8 cellular contexts compared by ENCODE assay signal in the genomic region with DNA sequence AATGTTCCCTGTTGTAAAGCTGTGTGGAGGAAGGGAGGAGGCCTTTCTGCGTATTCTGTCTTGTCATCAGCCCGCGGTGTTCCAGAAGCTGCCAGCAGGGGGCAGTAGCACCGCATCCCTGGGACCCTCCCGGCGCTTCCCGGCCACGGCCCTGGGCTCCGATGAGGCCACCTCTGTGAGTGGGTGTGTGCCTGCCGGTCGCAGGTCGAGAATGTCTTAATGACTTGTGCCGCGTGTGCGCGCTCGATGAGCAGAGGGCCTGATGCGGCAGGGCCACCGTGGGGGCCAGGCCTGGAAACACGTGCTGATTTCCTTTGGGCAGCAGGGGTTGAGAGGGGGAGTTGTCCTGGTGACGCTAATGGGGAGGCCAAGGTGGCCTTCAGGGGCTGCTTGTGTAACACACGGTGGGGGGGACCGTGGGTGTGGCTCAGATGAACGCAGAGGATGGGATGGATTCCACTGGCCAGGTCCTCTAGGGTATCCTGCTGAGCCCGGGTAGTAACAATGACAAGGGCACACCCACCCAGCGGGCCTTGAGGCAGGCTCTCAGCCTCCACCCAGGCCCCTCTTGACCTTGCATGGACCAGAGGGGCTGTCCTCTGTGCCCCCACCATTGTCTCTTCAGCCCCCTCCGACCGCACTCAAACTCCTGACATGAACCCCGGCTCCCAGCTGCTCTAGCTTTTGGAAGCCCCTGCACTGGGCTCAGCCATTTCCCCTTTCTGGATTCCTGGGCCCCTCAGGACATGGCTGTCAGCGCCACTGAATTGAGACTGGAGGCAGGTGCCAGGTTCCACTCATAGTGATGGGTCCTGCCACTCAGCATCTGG.
DNase-seq lines count a peak whose midpoint lies in the region; ATAC-seq and TF ChIP-seq lines count a peak whose summit lies in the region.

No MANE protein-coding gene starts in this region.

- peak overlapping the region; percentile 68 for H2AFZ ChIP-seq in osteoblast (ENCODE audit: low read length)

- no peak for TF ChIP-seq EP300 in gastroesophageal sphincter (IDR thresholded peaks at IDR 0.05)

- no peaks in the 10 kb centered on the region for H3K79me2 ChIP-seq in osteoblast (ENCODE audit: insufficient read depth, low read length)

- H4K20me1 ChIP-seq in osteoblast (ENCODE audit: insufficient read depth, low read length), result no peaks in the 10 kb centered on the region

- no peak for TF ChIP-seq POLR2A in gastroesophageal sphincter (IDR thresholded peaks at IDR 0.05)

- H3K9me3 ChIP-seq in gastroesophageal sphincter (no peaks in the 10 kb centered on the region), osteoblast (ENCODE audit: low read depth, low read length) (no peaks in the 10 kb centered on the region)

- peak; percentile 22 for DNase-seq in AG10803 (ENCODE audit: low read depth)
- peak; percentile 32 for DNase-seq in GM19238 (ENCODE audit: insufficient read length, low spot score)
- peak; percentile 20 for DNase-seq in NCI-H226
- peak; percentile 18 for DNase-seq in activated CD8-positive, alpha-beta memory T cell treated with anti-CD3 and anti-CD28 coated beads, Interleukin-2, amount 50 U/mL, for 4 hours
- DNase-seq in osteoblast (ENCODE audit: insufficient read length, low spot score, missing footprints), result peak; percentile 94

- WGBS in gastroesophageal sphincter (ENCODE audit: low coverage in 1 of 2), 2 donors, result 71% methylated on average over 7 of the region's 30 CpGs; no CpG with 5 or more reads in 1 of the 2 donors

- peak overlapping the region; percentile 52 for H3K4me2 ChIP-seq in osteoblast (ENCODE audit: insufficient read depth, low read length)

- peak; percentile 75 for TF ChIP-seq CTCF in AG10803 (conservative IDR thresholded peaks at IDR 0.05; ENCODE audit: low read length)
- TF ChIP-seq CTCF in gastroesophageal sphincter (IDR thresholded peaks at IDR 0.05), result peak in 3 of 4 experiments; percentile 18 to 83 (median 57)
- TF ChIP-seq CTCF in osteoblast (IDR thresholded peaks at IDR 0.05; ENCODE audit: extremely low read depth, low read depth, low read length), result peak; percentile 89

- peaks cover 64% of the 10 kb centered on the region for H3K27me3 ChIP-seq in gastroesophageal sphincter
- H3K27me3 ChIP-seq in osteoblast (ENCODE audit: insufficient read depth, low read length), result peaks cover 22% of the 10 kb centered on the region

- H3K4me1 ChIP-seq in gastroesophageal sphincter (peaks cover 0 to 9% (median 4%) of the 10 kb centered on the region in 3 donors), osteoblast (ENCODE audit: insufficient read depth, low read length) (no peaks in the 10 kb centered on the region)

- peak; percentile 44 for ATAC-seq in gastroesophageal sphincter
- no peak for ATAC-seq in GM21367 (IDR thresholded peaks at IDR 0.05; ENCODE audit: unreplicated experiment)
- no peak for ATAC-seq in HG03442 (IDR thresholded peaks at IDR 0.05; ENCODE audit: unreplicated experiment)

- H3K27ac ChIP-seq in gastroesophageal sphincter (no peak overlapping the region), osteoblast (ENCODE audit: low read depth, low read length) (no peak overlapping the region)

- H3K36me3 ChIP-seq in gastroesophageal sphincter, result no peaks in the 10 kb centered on the region
- H3K36me3 ChIP-seq in osteoblast (ENCODE audit: insufficient read depth, low read length), result no peaks in the 10 kb centered on the region

- H3K4me3 ChIP-seq in AG10803 (ENCODE audit: low read length) (peak overlapping the region; percentile 17; the same call in 1 of the 2 replicates), gastroesophageal sphincter (no peak overlapping the region), osteoblast (ENCODE audit: insufficient read depth, low read length) (peak overlapping the region; percentile 39)

Comparison
In these comparisons a context has a peak if more than half of its experiments do, and no peak if none do; other contexts are left out.
1. DNase-seq: peak in every context shown above with its lines; median percentile 94 in osteoblast; 32 in GM19238; 22 in AG10803; 20 in NCI-H226; 18 in activated CD8-positive, alpha-beta memory T cell treated with anti-CD3 and anti-CD28 coated beads, Interleukin-2, amount 50 U/mL, for 4 hours.
2. H3K4me3 ChIP-seq: peak in AG10803 (single experiment) and osteoblast (single experiment); none in gastroesophageal sphincter (0 of 2).
3. Peak in every context shown above with its lines, with median percentiles within 50 percentile points of each other: CTCF ChIP-seq.